In genomic region chr5:142655339-142656267, GRCh38 we compare ENCODE assay signal across 8 cellular contexts.
DNase-seq lines count a peak whose midpoint lies in the region; ATAC-seq lines count a peak whose summit lies in the region.

No MANE protein-coding gene starts in this region.

- DNase-seq in GM04504 (ENCODE audit: low read depth) (peak; percentile 50), NCI-H2227 treated with DMSO at 0.1 percent for 48 hours (lab: John Stamatoyannopoulos, UW) (peak; percentile 60), cerebellar cortex (ENCODE audit: low spot score) (peak; percentile 88), kidney tubule cell (ENCODE audit: low spot score) (peak; percentile 70)
- DNase-seq in activated CD4-positive, alpha-beta T cell treated with anti-CD3 and anti-CD28 coated beads for 24 hours (ENCODE audit: low read depth in 2 of 2): peak; percentile 59 to 64
- DNase-seq in stimulated activated CD4-positive, alpha-beta T cell treated with anti-CD3 and anti-CD28 coated beads, Interleukin-4, amount 100 ng/mL, for 1 hour: peak; percentile 76

- ATAC-seq in HG02885 (IDR thresholded peaks at IDR 0.05; ENCODE audit: poor library complexity, unreplicated experiment) (peak; percentile 89), GM19455 (IDR thresholded peaks at IDR 0.05; ENCODE audit: unreplicated experiment) (no peak)
